ENCODE assay signal across 8 cellular contexts in the genomic region with DNA sequence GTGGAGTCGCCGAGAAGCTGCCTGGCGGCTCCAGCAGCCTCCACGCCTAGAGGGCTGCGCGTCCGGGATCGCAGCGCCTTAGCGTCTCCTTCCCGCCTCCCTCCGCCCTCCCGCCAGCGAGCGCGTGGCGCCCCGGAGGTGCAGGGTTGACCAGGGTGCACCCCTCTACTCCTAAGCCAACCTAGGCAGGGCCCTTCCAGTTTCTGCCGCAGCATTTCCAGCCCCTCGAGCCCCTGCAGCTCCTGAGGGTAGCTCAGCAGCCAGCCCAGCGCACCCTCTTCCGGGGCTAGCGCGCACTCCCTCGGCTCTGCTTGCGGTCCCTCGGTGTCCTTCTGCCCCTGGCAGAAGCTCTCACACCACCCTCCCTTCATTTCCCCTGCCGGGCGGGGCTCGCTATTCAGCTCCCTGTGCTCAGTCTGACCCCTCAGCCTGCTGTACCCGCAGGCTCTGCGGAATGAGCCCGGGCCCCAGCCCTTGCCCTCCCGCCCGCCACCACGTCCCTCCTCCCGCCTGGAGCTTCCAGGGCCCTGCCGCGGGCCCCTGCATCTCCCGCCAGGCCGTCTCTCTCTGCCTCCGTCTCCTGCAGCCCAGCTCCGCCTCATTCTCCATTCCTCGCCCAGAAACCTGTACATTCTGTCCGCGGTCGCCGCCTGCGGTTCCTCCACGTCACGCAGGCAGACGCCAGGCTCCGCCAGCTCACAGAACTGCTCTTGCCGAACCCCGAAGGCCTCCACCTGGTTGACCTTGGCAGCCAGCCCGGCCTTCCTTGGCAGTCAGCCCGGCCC.
DNase-seq lines count a peak whose midpoint lies in the region; ATAC-seq and TF ChIP-seq lines count a peak whose summit lies in the region.

No MANE protein-coding gene starts in this region.

- no peaks in the 10 kb centered on the region for H3K79me2 ChIP-seq in hepatocyte

- ATAC-seq in RWPE2 (ENCODE audit: low read depth) (peak; percentile 86), body of pancreas (peak; percentile 93)

- 0% methylated on average over 50 to 57 of the region's 57 CpGs for WGBS in body of pancreas, 2 donors
- WGBS in hepatocyte (ENCODE audit: low lambda C conversion rate, missing lambda C conversion rate): 3% methylated on average over 57 of the region's 57 CpGs

- H3K27ac ChIP-seq in RWPE2 (ENCODE audit: poor library complexity, severe bottlenecking): peak overlapping the region; percentile 72
- peak overlapping the region; percentile 91 to 93 (median 92) for H3K27ac ChIP-seq in body of pancreas
- H3K27ac ChIP-seq in hepatocyte: peak overlapping the region; percentile 96
- H3K27ac ChIP-seq in vagina: peak overlapping the region; percentile 83

- peak overlapping the region; percentile 83 to 98 for H3K4me3 Mint-ChIP-seq in CD14-positive monocyte

- no peak overlapping the region for H3K27ac Mint-ChIP-seq in CD14-positive monocyte

- H3K9me3 ChIP-seq in RWPE2 (ENCODE audit: severe bottlenecking) (no peaks in the 10 kb centered on the region), body of pancreas (no peaks in the 10 kb centered on the region), hepatocyte (ENCODE audit: low read depth) (no peaks in the 10 kb centered on the region), vagina (no peaks in the 10 kb centered on the region)

- H3K27me3 ChIP-seq in RWPE2 (ENCODE audit: insufficient read depth, poor library complexity, severe bottlenecking) (no peaks in the 10 kb centered on the region), body of pancreas (no peaks in the 10 kb centered on the region), hepatocyte (no peaks in the 10 kb centered on the region), vagina (no peaks in the 10 kb centered on the region)

- no peak for TF ChIP-seq CTCF in CD14-positive monocyte (IDR thresholded peaks at IDR 0.05)
- peak; percentile 27 for TF ChIP-seq CTCF in RWPE2 (IDR thresholded peaks at IDR 0.05; ENCODE audit: poor library complexity, severe bottlenecking)
- peak in 5 of 7 experiments; percentile 9 to 62 (median 54) for TF ChIP-seq CTCF in body of pancreas (IDR thresholded peaks at IDR 0.05)
- peak; percentile 5 for TF ChIP-seq CTCF in hepatocyte (IDR thresholded peaks at IDR 0.05; ENCODE audit: poor library complexity)
- peak in 1 of 3 experiments; percentile 14 for TF ChIP-seq CTCF in vagina (IDR thresholded peaks at IDR 0.05)

- H3K4me1 ChIP-seq in RWPE2 (ENCODE audit: insufficient read depth, poor library complexity, severe bottlenecking): peaks cover 4% of the 10 kb centered on the region
- peaks cover 23% of the 10 kb centered on the region for H3K4me1 ChIP-seq in body of pancreas
- H3K4me1 ChIP-seq in hepatocyte (ENCODE audit: insufficient read depth): peaks cover 6% of the 10 kb centered on the region
- peaks cover 16% of the 10 kb centered on the region for H3K4me1 ChIP-seq in vagina

- no peak for DNase-seq in CD14-positive monocyte (ENCODE audit: low spot score)
- DNase-seq in HUDEP-2 (lab: John Stamatoyannopoulos, UW; ENCODE audit: unreplicated experiment in 76 of 76): peak in 68 of 76 experiments; percentile 4 to 76 (median 47)
- DNase-seq in RWPE2 (ENCODE audit: low spot score): peak; percentile 91
- DNase-seq in body of pancreas: peak; percentile 95 to 97 (median 96)
- DNase-seq in hepatocyte (ENCODE audit: low spot score): peak; percentile 90
- peak; percentile 39 to 95 (median 72) for DNase-seq in posterior cingulate gyrus
- DNase-seq in vagina (ENCODE audit: extremely low spot score in 2 of 2): no peak
- no peak for DNase-seq in cortex of kidney (lab: John Stamatoyannopoulos, UW)

- H3K9me3 Mint-ChIP-seq in CD14-positive monocyte: peaks cover 0 to 3% (median 2%) of the 10 kb centered on the region in 7 donors

- H3K4me2 ChIP-seq in hepatocyte: peak overlapping the region; percentile 98

- no peaks in the 10 kb centered on the region for H3K9me2 ChIP-seq in hepatocyte (replicated peaks; ENCODE audit: insufficient read depth)

- no peaks in the 10 kb centered on the region for H3K36me3 ChIP-seq in RWPE2 (ENCODE audit: low read depth)
- H3K36me3 ChIP-seq in body of pancreas (replicated peaks in 1 of 2; ENCODE audit: insufficient read depth in 1 of 2, low read depth in 2 of 2): no peaks in the 10 kb centered on the region
- no peaks in the 10 kb centered on the region for H3K36me3 ChIP-seq in hepatocyte (replicated peaks; ENCODE audit: insufficient read depth, low read depth)
- H3K36me3 ChIP-seq in vagina: no peaks in the 10 kb centered on the region

- H3K4me3 ChIP-seq in RWPE2 (ENCODE audit: severe bottlenecking) (peak overlapping the region; percentile 47), body of pancreas (peak overlapping the region; percentile 35 to 37), hepatocyte (peak overlapping the region; percentile 54), vagina (peak overlapping the region; percentile 48 to 55)

- no peaks in the 10 kb centered on the region for H4K20me1 ChIP-seq in hepatocyte (ENCODE audit: insufficient read depth, poor library complexity, severe bottlenecking)

- H3K36me3 Mint-ChIP-seq in CD14-positive monocyte: peaks cover 0 to 3% of the 10 kb centered on the region in 2 donors

- H3K4me1 Mint-ChIP-seq in CD14-positive monocyte: peaks cover 17% of the 10 kb centered on the region

- H3K27me3 Mint-ChIP-seq in CD14-positive monocyte (ENCODE audit: low read depth in 3 of 3): peaks cover 48 to 52% (median 50%) of the 10 kb centered on the region in 3 donors

- H2AFZ ChIP-seq in hepatocyte: peak overlapping the region; percentile 91

- peak; percentile 53 to 77 (median 72) for TF ChIP-seq POLR2A in body of pancreas (IDR thresholded peaks at IDR 0.05)
- no peak for TF ChIP-seq POLR2A in vagina (IDR thresholded peaks at IDR 0.05)

- intact Hi-C loops in CD14-positive monocyte (cut with micrococcal nuclease): no loop called here
- intact Hi-C loops in body of pancreas (cut with DNase I): no loop called here
- intact Hi-C loops in posterior cingulate gyrus (cut with DNase I): loop anchor here (1.0 kb wide), 1 partner anchor 502 kb away; no protein-coding TSS in a partner anchor
- intact Hi-C loops in vagina (cut with DNase I): no loop called here

Comparison
In these comparisons a context has a peak if more than half of its experiments do, and no peak if none do; other contexts are left out.
1. DNase-seq: peak in HUDEP-2 (68 of 76), RWPE2 (single experiment), body of pancreas (4 of 4), hepatocyte (single experiment) and posterior cingulate gyrus (10 of 10); none in CD14-positive monocyte (single experiment), vagina (0 of 2) and cortex of kidney (single experiment).
2. POLR2A ChIP-seq: peak in body of pancreas (3 of 3); none in vagina (0 of 2).
3. Peak in every context shown above with its lines, with median percentiles within 50 percentile points of each other: H3K27ac ChIP-seq and H3K4me3 ChIP-seq.